Comparison of ENCODE assay signal across 10 cellular contexts in the genomic region with DNA sequence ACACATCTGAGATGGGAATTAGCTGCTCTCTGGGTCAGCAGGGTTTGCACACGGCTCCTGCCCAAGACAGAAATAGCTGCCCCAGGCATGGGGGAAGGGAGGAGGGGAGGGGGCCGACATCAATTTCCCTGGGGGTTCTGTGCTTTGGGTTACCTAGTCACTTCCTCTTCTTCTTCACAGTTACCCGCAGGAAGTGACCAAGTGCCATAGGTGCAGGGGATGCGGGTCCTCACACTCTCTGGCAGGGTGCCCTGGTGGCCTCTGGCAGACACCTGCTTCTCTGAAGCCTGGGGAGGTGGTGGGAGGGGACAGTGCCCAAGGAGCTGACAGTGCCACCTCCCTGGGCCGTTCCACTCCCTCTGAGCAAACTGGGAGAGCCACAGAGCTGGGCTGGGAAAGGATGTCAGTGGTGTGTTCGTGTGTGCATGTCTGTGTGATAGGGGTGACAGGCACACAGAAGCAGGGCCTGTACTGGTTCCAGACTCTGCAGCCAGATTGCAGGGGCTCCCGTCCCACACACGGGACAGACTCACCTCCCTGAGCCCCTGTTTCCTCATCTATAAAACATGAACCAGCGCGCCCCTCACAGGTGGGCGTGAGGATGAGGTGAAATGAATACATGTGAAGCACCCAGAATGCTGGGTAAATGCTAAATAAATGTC. TPM values are rescaled to one million over a fixed set of nuclear protein-coding genes. Genes with fewer than 3 reads are reported as not detected.
DNase-seq lines count a peak whose midpoint lies in the region; ATAC-seq, FAIRE-seq and TF ChIP-seq lines count a peak whose summit lies in the region.
"Had no signal": no experiment of that assay in that cellular context is flagged by ENCODE, and none has a peak within 500 bp of the region (broad histone marks: within the 10 kb centered on the region; RNA-seq: fewer than 3 reads in every experiment).

No MANE protein-coding gene starts in this region.

- TF ChIP-seq EP300 in GM12878 (IDR thresholded peaks at IDR 0.05; ENCODE audit: borderline replicate concordance in 1 of 2, control insufficient read depth in 1 of 2, low read depth in 2 of 2, low read length in 2 of 2) = no peak

- FAIRE-seq in GM12878 (lab: Jason Lieb, UNC) = peak; percentile 52

- H3K27ac Mint-ChIP-seq in CD4-positive, alpha-beta memory T cell = peak overlapping the region; percentile 30 to 88 (median 80)

- SMC1A ChIA-PET in GM12878 (lab: Charles Lee; ENCODE audit: uncharacterized antibody, unreplicated experiment) = interaction anchor here (1.0 to 9.9 kb wide), 8 partner anchors 8 to 72 kb away, joined by 3 to 155 read pairs (median 6); a partner anchor contains a TSS

- no peaks in the 10 kb centered on the region for H3K27me3 ChIP-seq in CD4-positive, alpha-beta memory T cell (ENCODE audit: insufficient read depth, low read length)
- H3K27me3 ChIP-seq in GM12878 (replicated peaks in 1 of 2; ENCODE audit: control insufficient read depth in 2 of 2, insufficient read depth in 2 of 2, low read length in 1 of 2) = no peaks in the 10 kb centered on the region
- H3K27me3 ChIP-seq: colonic mucosa, left lung had no signal

- no peaks in the 10 kb centered on the region for H3K79me2 ChIP-seq in GM12878 (ENCODE audit: control insufficient read depth, insufficient read depth, low read length)

- H3K4me2 ChIP-seq in GM12878 (ENCODE audit: control insufficient read depth, insufficient read depth) = no peak overlapping the region

- peak overlapping the region; percentile 9 for H2AFZ ChIP-seq in GM12878 (ENCODE audit: control insufficient read depth, low read depth, low read length)

- peaks cover 0 to 2% (median 0%) of the 10 kb centered on the region in 8 donors for H3K9me3 Mint-ChIP-seq in CD4-positive, alpha-beta memory T cell

- no peak overlapping the region for H3K9ac ChIP-seq in GM12878 (ENCODE audit: control insufficient read depth, insufficient read depth, low read length)

- no peak for TF ChIP-seq RAD21 in GM12878 (IDR thresholded peaks at IDR 0.05; ENCODE audit: insufficient read depth, low read depth, low read length)

- in situ Hi-C loops in GM12878 (cut with MboI) = no loop called here

- DNase-seq in CD4-positive, alpha-beta memory T cell = peak; percentile 27 to 56 (median 32)
- DNase-seq in NCI-H2029 treated with DMSO at 0.1 percent for 48 hours (lab: John Stamatoyannopoulos, UW) = peak; percentile 4
- no peak for DNase-seq in GM12878 (ENCODE audit: low read depth, low spot score)
- no peak for DNase-seq in pons (ENCODE audit: low spot score)
- DNase-seq in lower leg skin (ENCODE audit: low spot score in 2 of 2) = no peak
- no peak for DNase-seq in NCI-H187 treated with DMSO at 0.1 percent for 48 hours (lab: John Stamatoyannopoulos, UW)
- DNase-seq: colonic mucosa, left lung had no signal

- H3K27ac ChIP-seq in CD4-positive, alpha-beta memory T cell (ENCODE audit: low read depth, low read length) = no peak overlapping the region
- H3K27ac ChIP-seq in GM12878 (ENCODE audit: control insufficient read depth, insufficient read depth) = no peak overlapping the region
- H3K27ac ChIP-seq: colonic mucosa, left lung had no signal

- H3K4me1 ChIP-seq in CD4-positive, alpha-beta memory T cell (ENCODE audit: insufficient read depth, low read length) = peaks cover 20% of the 10 kb centered on the region
- peaks cover 14% of the 10 kb centered on the region for H3K4me1 ChIP-seq in GM12878 (ENCODE audit: control insufficient read depth, insufficient read depth, low read length)
- H3K4me1 ChIP-seq: colonic mucosa had no signal

- RAD21 ChIA-PET in GM12878 (lab: Charles Lee; ENCODE audit: unreplicated experiment) = interaction anchor here (0.7 to 7.8 kb wide), 12 partner anchors 9 to 179 kb away, joined by 3 to 97 read pairs (median 4); a partner anchor contains a TSS

- no peak overlapping the region for H3K4me3 ChIP-seq in CD4-positive, alpha-beta memory T cell (ENCODE audit: low read length in 2 of 2)
- H3K4me3 ChIP-seq in GM12878 (no peak overlapping the region), lower leg skin (ENCODE audit: low read depth, poor library complexity, severe bottlenecking) (no peak overlapping the region)
- H3K4me3 ChIP-seq: colonic mucosa, left lung had no signal

- peak overlapping the region in 4 of 8 donors; percentile 26 to 67 (median 48) for H3K4me3 Mint-ChIP-seq in CD4-positive, alpha-beta memory T cell

- no peak for TF ChIP-seq CTCF in GM12878 (IDR thresholded peaks at IDR 0.05 in 2 of 3, conservative IDR thresholded peaks at IDR 0.05 in 1 of 3; ENCODE audit: control insufficient read depth in 2 of 3, extremely low read depth in 1 of 3, insufficient read depth in 1 of 3, low read depth in 3 of 3, low read length in 3 of 3)
- TF ChIP-seq CTCF in lower leg skin (IDR thresholded peaks at IDR 0.05) = no peak

- TF ChIP-seq POLR2A in GM12878 (IDR thresholded peaks at IDR 0.05; ENCODE audit: low read depth, low read length) = no peak
- TF ChIP-seq POLR2A in lower leg skin (IDR thresholded peaks at IDR 0.05) = no peak

- H3K27me3 Mint-ChIP-seq in CD4-positive, alpha-beta memory T cell = no peaks in the 10 kb centered on the region

- WGBS in GM12878 (ENCODE audit: insufficient coverage, insufficient replicate concordance, low lambda C conversion rate, missing lambda C conversion rate) = 21% methylated on average over 11 of the region's 11 CpGs
- WGBS in lower leg skin, 2 donors = 44 to 48% methylated on average over 11 of the region's 11 CpGs

- intact Hi-C loops in CD4-positive, alpha-beta memory T cell (cut with micrococcal nuclease) = no loop called here
- intact Hi-C loops in GM12878 (cut with micrococcal nuclease; ENCODE audit: unreplicated experiment) = loop anchor here (5.0 kb wide), 1 partner anchor 63 kb away; no protein-coding TSS in a partner anchor
- intact Hi-C loops in lower leg skin (cut with DNase I; ENCODE audit: low total_unique reads) = no loop called here

- no peaks in the 10 kb centered on the region for H3K36me3 Mint-ChIP-seq in CD4-positive, alpha-beta memory T cell

- peak; percentile 67 for ATAC-seq in GM18907 (IDR thresholded peaks at IDR 0.05; ENCODE audit: unreplicated experiment)
- peak; percentile 86 for ATAC-seq in GM12878
- no peak for ATAC-seq in HG02970 (IDR thresholded peaks at IDR 0.05; ENCODE audit: low FRiP score, unreplicated experiment)
- ATAC-seq: left lung had no signal

- POLR2A ChIA-PET in CD4-positive, alpha-beta memory T cell (lab: Charles Lee; ENCODE audit: partially characterized antibody) = interaction anchor here (0.8 to 1.0 kb wide), 4 partner anchors 10 to 71 kb away, joined by 3 to 5 read pairs (median 4); a partner anchor contains a TSS
- POLR2A ChIA-PET in GM12878 (lab: Charles Lee) = interaction anchor here (0.6 to 1.3 kb wide), 7 partner anchors 12 to 177 kb away, joined by 3 to 5 read pairs (median 3); a partner anchor contains a TSS

- H3K4me1 Mint-ChIP-seq in CD4-positive, alpha-beta memory T cell = peaks cover 7 to 37% (median 17%) of the 10 kb centered on the region in 4 donors

- BruUV-seq in GM12878 (replicated peaks; lab: Mats Ljungman, UMichigan) = no TSS peak

- H3K36me3 ChIP-seq in CD4-positive, alpha-beta memory T cell (ENCODE audit: insufficient read depth, low read length) = no peaks in the 10 kb centered on the region
- H3K36me3 ChIP-seq in GM12878 (ENCODE audit: control insufficient read depth in 2 of 2, insufficient read depth in 2 of 2, low read length in 1 of 2) = no peaks in the 10 kb centered on the region
- H3K36me3 ChIP-seq: colonic mucosa, left lung had no signal

- H4K20me1 ChIP-seq in GM12878 (ENCODE audit: control insufficient read depth, insufficient read depth) = no peaks in the 10 kb centered on the region

- CTCF ChIA-PET in CD4-positive, alpha-beta memory T cell (lab: Charles Lee; ENCODE audit: partially characterized antibody) = interaction anchor here (0.7 to 1.6 kb wide), 8 partner anchors 8 to 74 kb away, joined by 3 to 8 read pairs (median 4); a partner anchor contains a TSS
- CTCF ChIA-PET in GM12878 (lab: Yijun Ruan, JAX) = interaction anchor here (0.6 to 11.0 kb wide), 14 partner anchors 8 to 179 kb away, joined by 3 to 315 read pairs (median 11); a partner anchor contains a TSS

- no peaks in the 10 kb centered on the region for H3K9me3 ChIP-seq in CD4-positive, alpha-beta memory T cell (ENCODE audit: control insufficient read depth in 1 of 2, low read length in 2 of 2)
- H3K9me3 ChIP-seq in GM12878 (replicated peaks; ENCODE audit: control insufficient read depth, insufficient read depth, low read length) = no peaks in the 10 kb centered on the region
- H3K9me3 ChIP-seq: colonic mucosa, left lung had no signal

RNA-seq across cellular contexts. Expression of a gene that starts 18.2 kb away (rescaled TPM):
- under 1 TPM; 0.17 to 0.30 TPM for total RNA-seq in CD4-positive, alpha-beta memory T cell
- polyA plus RNA-seq in CD4-positive, alpha-beta memory T cell = not detected
- total RNA-seq in GM12878 (2013; cell fraction: nucleolus; rRNA removed) = 0.17 and 0.25 TPM in 2 replicates
- total RNA-seq in GM12878 (2014; rRNA removed) (0.05 and 0.06 TPM in 2 replicates), GM12878 (2014; rRNA removed; fragmentation: Illumina TruSeq; extraction: Trizol) (under 0.01 and 0.14 TPM in 2 replicates), GM12878 (2021) (0.03 and 0.08 TPM in 2 replicates), lower leg skin (1 to 10 TPM in 1 of 4 donors, under 1 TPM in 3; 0.80 to 1.5 (median 0.81) TPM)
- polyA plus RNA-seq in GM12878 (2011; ENCODE audit: low read depth) = 0.05 TPM
- polyA plus RNA-seq in GM12878 (2011; rRNA removed) (0.12 and 0.15 TPM in 2 replicates), GM12878 (2014; fragmentation: Illumina TruSeq; extraction: Trizol) (0.06 and 0.11 TPM in 2 replicates), GM12878 (2014; fragmentation: Nextera tagmentation; extraction: Ambion mirVana) (not detected), GM12878 (2014; rRNA removed) (0.05 and 0.08 TPM in 2 replicates), GM12878 (2016; fragmentation: Nextera tagmentation; extraction: Ambion mirVana) (not detected)
- polyA plus RNA-seq in GM12878 (2011; cell fraction: cytosol; rRNA removed) = 0.20 and 0.22 TPM in 2 replicates
- polyA plus RNA-seq in GM12878 (2011; cell fraction: nucleus; rRNA removed) = 0.56 and 0.69 TPM in 2 replicates
- 0.12 and 0.13 TPM in 2 replicates for polyA plus RNA-seq in GM12878 (2012)
- polyA minus RNA-seq in GM12878 (2011; rRNA and poly(A)+ RNA removed) = 0.66 and 0.77 TPM in 2 replicates
- polyA minus RNA-seq in GM12878 (2011; cell fraction: cytosol; rRNA and poly(A)+ RNA removed) = 0.53 TPM in 1 of 2 replicates, not detected in the other
- polyA minus RNA-seq in GM12878 (2011; cell fraction: nucleus; rRNA and poly(A)+ RNA removed) = 0.38 and 0.60 TPM in 2 replicates

RNA-seq across cellular contexts. Expression of a gene that starts 22.4 kb away (rescaled TPM):
- total RNA-seq in CD4-positive, alpha-beta memory T cell = 10 to 100 TPM; 16.4 to 17.2 TPM
- 10 to 100 TPM; 54.4 to 57.2 TPM for polyA plus RNA-seq in CD4-positive, alpha-beta memory T cell
- 85.7 and 88.0 TPM in 2 replicates for total RNA-seq in GM12878 (2013; cell fraction: nucleolus; rRNA removed)
- 95.9 and 99.0 TPM in 2 replicates for total RNA-seq in GM12878 (2014; rRNA removed)
- 59.0 and 63.4 TPM in 2 replicates for total RNA-seq in GM12878 (2014; rRNA removed; fragmentation: Illumina TruSeq; extraction: Trizol)
- 102 and 113 TPM in 2 replicates for total RNA-seq in GM12878 (2021)
- 31.4 TPM for polyA plus RNA-seq in GM12878 (2011; ENCODE audit: low read depth)
- 82.8 and 148 TPM in 2 replicates for polyA plus RNA-seq in GM12878 (2011; rRNA removed)
- polyA plus RNA-seq in GM12878 (2011; cell fraction: cytosol; rRNA removed) = 165 and 226 TPM in 2 replicates
- polyA plus RNA-seq in GM12878 (2011; cell fraction: nucleus; rRNA removed) = 146 and 158 TPM in 2 replicates
- polyA plus RNA-seq in GM12878 (2012) = 69.4 and 81.8 TPM in 2 replicates
- 52.1 and 60.2 TPM in 2 replicates for polyA plus RNA-seq in GM12878 (2014; fragmentation: Illumina TruSeq; extraction: Trizol)
- 10 to 100 TPM; 17.5 to 48.8 TPM for polyA plus RNA-seq in GM12878 (2014; fragmentation: Nextera tagmentation; extraction: Ambion mirVana)
- polyA plus RNA-seq in GM12878 (2014; rRNA removed) = 91.4 and 98.4 TPM in 2 replicates
- polyA plus RNA-seq in GM12878 (2016; fragmentation: Nextera tagmentation; extraction: Ambion mirVana) = 10 to 100 TPM; 77.5 to 80.6 TPM
- 126 and 145 TPM in 2 replicates for polyA minus RNA-seq in GM12878 (2011; rRNA and poly(A)+ RNA removed)
- 27.8 and 33.7 TPM in 2 replicates for polyA minus RNA-seq in GM12878 (2011; cell fraction: cytosol; rRNA and poly(A)+ RNA removed)
- polyA minus RNA-seq in GM12878 (2011; cell fraction: nucleus; rRNA and poly(A)+ RNA removed) = 86.2 and 114 TPM in 2 replicates
- total RNA-seq in lower leg skin = 1 to 10 TPM in 3 of 4 donors, under 1 TPM in 1; 0.72 to 5.8 (median 3.5) TPM

RNA-seq across cellular contexts. Expression of a gene that starts 35.9 kb away (rescaled TPM):
- not detected for total RNA-seq in CD4-positive, alpha-beta memory T cell
- not detected for polyA plus RNA-seq in CD4-positive, alpha-beta memory T cell
- total RNA-seq in GM12878 (2013; cell fraction: nucleolus; rRNA removed) = 1.2 TPM in 1 of 2 replicates, not detected in the other
- not detected in 2 replicates for total RNA-seq in GM12878 (2014; rRNA removed)
- not detected in 2 replicates for total RNA-seq in GM12878 (2014; rRNA removed; fragmentation: Illumina TruSeq; extraction: Trizol)
- total RNA-seq in GM12878 (2021) = not detected in 2 replicates
- polyA plus RNA-seq in GM12878 (2011; ENCODE audit: low read depth) = not detected
- polyA plus RNA-seq in GM12878 (2011; rRNA removed) = 0.27 and 0.42 TPM in 2 replicates
- not detected in 2 replicates for polyA plus RNA-seq in GM12878 (2011; cell fraction: cytosol; rRNA removed)
- 0.50 and 0.72 TPM in 2 replicates for polyA plus RNA-seq in GM12878 (2011; cell fraction: nucleus; rRNA removed)
- 1.0 and 1.2 TPM in 2 replicates for polyA plus RNA-seq in GM12878 (2012)
- not detected in 2 replicates for polyA plus RNA-seq in GM12878 (2014; fragmentation: Illumina TruSeq; extraction: Trizol)
- polyA plus RNA-seq in GM12878 (2014; fragmentation: Nextera tagmentation; extraction: Ambion mirVana) = under 1 TPM in 1 of 2 experiments, not detected in 1; 0.13 TPM
- polyA plus RNA-seq in GM12878 (2014; rRNA removed) = not detected in 2 replicates
- polyA plus RNA-seq in GM12878 (2016; fragmentation: Nextera tagmentation; extraction: Ambion mirVana) = not detected
- not detected in 2 replicates for polyA minus RNA-seq in GM12878 (2011; rRNA and poly(A)+ RNA removed)
- polyA minus RNA-seq in GM12878 (2011; cell fraction: cytosol; rRNA and poly(A)+ RNA removed) = not detected in 2 replicates
- polyA minus RNA-seq in GM12878 (2011; cell fraction: nucleus; rRNA and poly(A)+ RNA removed) = not detected in 2 replicates
- not detected for total RNA-seq in lower leg skin
- total RNA-seq: colonic mucosa, left lung had no signal

RNA-seq across cellular contexts. Expression of a gene that starts 43.5 kb away (rescaled TPM):
- total RNA-seq in CD4-positive, alpha-beta memory T cell = not detected
- polyA plus RNA-seq in CD4-positive, alpha-beta memory T cell = not detected
- total RNA-seq in GM12878 (2013; cell fraction: nucleolus; rRNA removed) = not detected in 2 replicates
- total RNA-seq in GM12878 (2014; rRNA removed) (not detected in 2 replicates), GM12878 (2014; rRNA removed; fragmentation: Illumina TruSeq; extraction: Trizol) (not detected in 2 replicates), GM12878 (2021) (not detected in 2 replicates), lower leg skin (not detected)
- polyA plus RNA-seq in GM12878 (2011; ENCODE audit: low read depth) = not detected
- polyA plus RNA-seq in GM12878 (2011; rRNA removed) (not detected in 2 replicates), GM12878 (2014; fragmentation: Illumina TruSeq; extraction: Trizol) (not detected in 2 replicates), GM12878 (2014; fragmentation: Nextera tagmentation; extraction: Ambion mirVana) (not detected), GM12878 (2014; rRNA removed) (not detected in 2 replicates), GM12878 (2016; fragmentation: Nextera tagmentation; extraction: Ambion mirVana) (not detected)
- not detected in 2 replicates for polyA plus RNA-seq in GM12878 (2011; cell fraction: cytosol; rRNA removed)
- not detected in 2 replicates for polyA plus RNA-seq in GM12878 (2011; cell fraction: nucleus; rRNA removed)
- polyA plus RNA-seq in GM12878 (2012) = not detected in 2 replicates
- not detected in 2 replicates for polyA minus RNA-seq in GM12878 (2011; rRNA and poly(A)+ RNA removed)
- polyA minus RNA-seq in GM12878 (2011; cell fraction: cytosol; rRNA and poly(A)+ RNA removed) = not detected in 2 replicates
- polyA minus RNA-seq in GM12878 (2011; cell fraction: nucleus; rRNA and poly(A)+ RNA removed) = not detected in 2 replicates
- total RNA-seq: colonic mucosa, left lung had no signal

RNA-seq across cellular contexts. Expression of a gene that starts 43.6 kb away (rescaled TPM):
- 1 to 10 TPM in 1 of 2 experiments, under 1 TPM in 1; 0.19 to 1.0 TPM for total RNA-seq in CD4-positive, alpha-beta memory T cell
- polyA plus RNA-seq in CD4-positive, alpha-beta memory T cell = 1 to 10 TPM; 5.6 to 6.0 TPM
- not detected in 2 replicates for total RNA-seq in GM12878 (2013; cell fraction: nucleolus; rRNA removed)
- total RNA-seq in GM12878 (2014; rRNA removed) = 0.22 TPM in 1 of 2 replicates, not detected in the other
- total RNA-seq in GM12878 (2014; rRNA removed; fragmentation: Illumina TruSeq; extraction: Trizol) = not detected in 2 replicates
- total RNA-seq in GM12878 (2021) = 0.26 TPM in 1 of 2 replicates, not detected in the other
- 0.54 TPM for polyA plus RNA-seq in GM12878 (2011; ENCODE audit: low read depth)
- 0.04 and 0.18 TPM in 2 replicates for polyA plus RNA-seq in GM12878 (2011; rRNA removed)
- 0.12 and 0.37 TPM in 2 replicates for polyA plus RNA-seq in GM12878 (2011; cell fraction: cytosol; rRNA removed)
- 1.1 and 1.5 TPM in 2 replicates for polyA plus RNA-seq in GM12878 (2011; cell fraction: nucleus; rRNA removed)
- 0.86 and 1.4 TPM in 2 replicates for polyA plus RNA-seq in GM12878 (2012)
- 0.01 TPM in 1 of 2 replicates, not detected in the other for polyA plus RNA-seq in GM12878 (2014; fragmentation: Illumina TruSeq; extraction: Trizol)
- polyA plus RNA-seq in GM12878 (2014; fragmentation: Nextera tagmentation; extraction: Ambion mirVana) = under 1 TPM; 0.06 to 0.15 TPM
- polyA plus RNA-seq in GM12878 (2014; rRNA removed) = 0.08 TPM in 1 of 2 replicates, not detected in the other
- polyA plus RNA-seq in GM12878 (2016; fragmentation: Nextera tagmentation; extraction: Ambion mirVana) = 1 to 10 TPM; 1.7 to 2.4 TPM
- 0.15 TPM in 1 of 2 replicates, not detected in the other for polyA minus RNA-seq in GM12878 (2011; rRNA and poly(A)+ RNA removed)
- not detected in 2 replicates for polyA minus RNA-seq in GM12878 (2011; cell fraction: cytosol; rRNA and poly(A)+ RNA removed)
- polyA minus RNA-seq in GM12878 (2011; cell fraction: nucleus; rRNA and poly(A)+ RNA removed) = 0.10 and 0.12 TPM in 2 replicates
- total RNA-seq in lower leg skin = under 1 TPM in 1 of 4 donors, not detected in 3; 0.17 TPM

Comparison
In these comparisons a context has a peak if more than half of its experiments do, and no peak if none do; other contexts are left out.
1. DNase-seq: peak in CD4-positive, alpha-beta memory T cell (5 of 5) and NCI-H2029 treated with DMSO at 0.1 percent for 48 hours (single experiment); none in GM12878 (single experiment), pons (single experiment), lower leg skin (0 of 2) and NCI-H187 treated with DMSO at 0.1 percent for 48 hours (single experiment).